In the genomic region with DNA sequence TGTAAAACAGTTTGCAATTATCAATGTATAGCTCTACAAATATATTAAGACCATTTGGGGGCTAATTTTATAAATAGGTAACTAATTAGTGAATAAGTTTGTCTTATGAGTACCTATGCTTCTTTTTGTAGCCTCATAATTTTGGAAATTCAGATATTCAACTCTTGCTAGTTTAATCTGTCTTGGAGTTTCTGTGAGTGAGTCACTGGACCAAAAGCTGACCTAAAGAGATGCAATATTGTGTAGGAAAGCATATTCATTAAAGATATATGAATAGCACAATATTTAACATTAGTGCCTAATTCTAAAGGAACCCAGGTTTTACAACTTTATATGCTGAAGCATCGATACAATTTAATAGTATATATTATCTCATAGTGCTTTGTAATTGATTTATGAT, we compare ENCODE assay signal across 18 cellular contexts.
"Had no signal": no experiment of that assay in that cellular context is flagged by ENCODE, and none has a peak within 500 bp of the region (broad histone marks: within the 10 kb centered on the region; RNA-seq: fewer than 3 reads in every experiment).

No MANE protein-coding gene starts in this region.

- ATAC-seq: esophagus mucosa; psoas muscle; stimulated activated memory B cell treated with anti-CD40 and anti-IgM and Interleukin-4, amounts not matched to agents 10 μg/mL and 1 μg/mL and 100 μg/mL, for 72 hours had no signal

- H3K9me3 Mint-ChIP-seq: nephron progenitor cell had no signal

- H3K36me3 ChIP-seq: spleen, transverse colon had no signal

- H3K9me3 ChIP-seq: psoas muscle, spleen, transverse colon had no signal

- H3K27me3 ChIP-seq: hepatocyte, spleen, transverse colon had no signal

- H3K4me1 ChIP-seq: psoas muscle, spleen had no signal

- H3K4me3 ChIP-seq: hepatocyte, psoas muscle, spleen, transverse colon had no signal

- H3K4me3 Mint-ChIP-seq: central memory CD8-positive, alpha-beta T cell; naive B cell; nephron progenitor cell; stimulated activated memory B cell treated with anti-CD40 and anti-IgM and Interleukin-4, amounts not matched to agents 10 μg/mL and 1 μg/mL and 100 μg/mL, for 72 hours; stimulated activated naive CD8-positive, alpha-beta T cell treated with anti-CD3 and anti-CD28 coated beads, Interleukin-15, Interleukin-2, amounts not matched to agents 100 ng/mL and 50 ng/mL, for 24 hours had no signal

- H3K27me3 Mint-ChIP-seq: central memory CD8-positive, alpha-beta T cell; naive B cell; stimulated activated memory B cell treated with anti-CD40 and anti-IgM and Interleukin-4, amounts not matched to agents 10 μg/mL and 1 μg/mL and 100 μg/mL, for 72 hours; stimulated activated naive CD8-positive, alpha-beta T cell treated with anti-CD3 and anti-CD28 coated beads, Interleukin-15, Interleukin-2, amounts not matched to agents 100 ng/mL and 50 ng/mL, for 24 hours had no signal

- DNase-seq: effector CD8-positive, alpha-beta T cell; foreskin melanocyte; head of caudate nucleus; mesendoderm; naive B cell; nephron progenitor cell; retina; spleen; stimulated activated CD4-positive, alpha-beta T cell treated with anti-CD3 and anti-CD28 coated beads, Interleukin-15, amount 100 ng/mL, for 24 hours; stimulated activated CD4-positive, alpha-beta T cell treated with anti-CD3 and anti-CD28 coated beads, Interleukin-1b, Interleukin-23, amount 100 ng/mL, for 48 hours; stimulated activated CD4-positive, alpha-beta T cell treated with anti-CD3 and anti-CD28 coated beads, Interleukin-4, amount 100 ng/mL, for 24 hours; transverse colon had no signal

- H3K36me3 Mint-ChIP-seq: naive B cell; stimulated activated memory B cell treated with anti-CD40 and anti-IgM and Interleukin-4, amounts not matched to agents 10 μg/mL and 1 μg/mL and 100 μg/mL, for 72 hours had no signal

- H3K27ac Mint-ChIP-seq: naive B cell; nephron progenitor cell; stimulated activated memory B cell treated with anti-CD40 and anti-IgM and Interleukin-4, amounts not matched to agents 10 μg/mL and 1 μg/mL and 100 μg/mL, for 72 hours; stimulated activated naive CD8-positive, alpha-beta T cell treated with anti-CD3 and anti-CD28 coated beads, Interleukin-15, Interleukin-2, amounts not matched to agents 100 ng/mL and 50 ng/mL, for 24 hours had no signal

- H3K27ac ChIP-seq: hepatocyte, psoas muscle, spleen had no signal

- H3K4me1 Mint-ChIP-seq: central memory CD8-positive, alpha-beta T cell; naive B cell; stimulated activated memory B cell treated with anti-CD40 and anti-IgM and Interleukin-4, amounts not matched to agents 10 μg/mL and 1 μg/mL and 100 μg/mL, for 72 hours had no signal
